In genomic region chr13:23695711-23696512, GRCh38 we compare ENCODE assay signal across 8 cellular contexts.
DNase-seq lines count a peak whose midpoint lies in the region; ATAC-seq, FAIRE-seq and TF ChIP-seq lines count a peak whose summit lies in the region.

No MANE protein-coding gene starts in this region.

- TF ChIP-seq CTCF in type B pancreatic cell (conservative IDR thresholded peaks at IDR 0.05), result no peak

- H3K9me3 Mint-ChIP-seq in type B pancreatic cell, result peaks cover 5% of the 10 kb centered on the region

- no peaks in the 10 kb centered on the region for H3K36me3 Mint-ChIP-seq in type B pancreatic cell

- H3K4me3 Mint-ChIP-seq in type B pancreatic cell, result no peak overlapping the region

- no peak overlapping the region for H3K27ac Mint-ChIP-seq in type B pancreatic cell

- ATAC-seq in HG02759 (IDR thresholded peaks at IDR 0.05; ENCODE audit: unreplicated experiment), result peak; percentile 90

- TF ChIP-seq POLR2A in GM12891 (IDR thresholded peaks at IDR 0.05; ENCODE audit: low read depth, low read length), result no peak

- no peaks in the 10 kb centered on the region for H3K27me3 Mint-ChIP-seq in type B pancreatic cell

- peak; percentile 86 for FAIRE-seq in GM12891 (lab: Jason Lieb, UNC)

- H3K4me1 Mint-ChIP-seq in type B pancreatic cell (ENCODE audit: unreplicated experiment), result peaks cover 9% of the 10 kb centered on the region

- DNase-seq in GM12891 (ENCODE audit: insufficient read length, low spot score), result peak; percentile 73
- DNase-seq in activated CD4-positive, CD25-positive, alpha-beta regulatory T cell treated with anti-CD3 and anti-CD28 coated beads, Interleukin-2, amount 50 U/mL, for 16 hours (ENCODE audit: low read depth, low spot score), result peak; percentile 17
- DNase-seq in effector CD4-positive, alpha-beta T cell, result peak; percentile 39
- peak; percentile 34 to 39 for DNase-seq in stimulated activated CD4-positive, alpha-beta T cell treated with anti-CD3 and anti-CD28 coated beads, Interleukin-1b, Interleukin-23, amount 100 ng/mL, for 4 hours (ENCODE audit: low read depth in 2 of 2)
- no peak for DNase-seq in RKO (ENCODE audit: low spot score)
- DNase-seq in DMS 273 treated with DMSO at 0.1 percent for 48 hours (lab: John Stamatoyannopoulos, UW), result no peak
- no peak for DNase-seq in type B pancreatic cell (ENCODE audit: extremely low spot score, unreplicated experiment)

TF ChIP-seq in GM12891, 5 proteins besides CTCF, POLR2A, EP300 and RAD21:
- no peak for TF ChIP-seq TAF1 (IDR thresholded peaks at IDR 0.05; ENCODE audit: low read depth, low read length)

Comparison
In these comparisons a context has a peak if more than half of its experiments do, and no peak if none do; other contexts are left out.
1. DNase-seq: peak in GM12891 (single experiment), activated CD4-positive, CD25-positive, alpha-beta regulatory T cell treated with anti-CD3 and anti-CD28 coated beads, Interleukin-2, amount 50 U/mL, for 16 hours (single experiment), effector CD4-positive, alpha-beta T cell (single experiment) and stimulated activated CD4-positive, alpha-beta T cell treated with anti-CD3 and anti-CD28 coated beads, Interleukin-1b, Interleukin-23, amount 100 ng/mL, for 4 hours (2 of 2); none in RKO (single experiment), DMS 273 treated with DMSO at 0.1 percent for 48 hours (single experiment) and type B pancreatic cell (single experiment).